Comparison of ENCODE assay signal across 14 cellular contexts in genomic region chr12:53966385-53967133, GRCh38. TPM values are rescaled to one million over a fixed set of nuclear protein-coding genes. Genes with fewer than 3 reads are reported as not detected.
DNase-seq lines count a peak whose midpoint lies in the region; ATAC-seq lines count a peak whose summit lies in the region.
"Had no signal": no experiment of that assay in that cellular context is flagged by ENCODE, and none has a peak within 500 bp of the region (broad histone marks: within the 10 kb centered on the region; RNA-seq: fewer than 3 reads in every experiment).

No MANE protein-coding gene starts in this region.

- H3K23ac ChIP-seq in trophoblast cell (ENCODE audit: low read length): no peak overlapping the region

- peaks cover 10% of the 10 kb centered on the region for H3K79me1 ChIP-seq in trophoblast cell (ENCODE audit: low read length)

- no peak overlapping the region for H2BK5ac ChIP-seq in trophoblast cell (ENCODE audit: low read depth, low read length, poor library complexity)

- no peak overlapping the region for H3K14ac ChIP-seq in trophoblast cell (ENCODE audit: low read length)

- H3K4ac ChIP-seq in trophoblast cell (ENCODE audit: low read depth, low read length): peak overlapping the region; percentile 27

- H3K4me1 Mint-ChIP-seq in activated naive CD8-positive, alpha-beta T cell treated with anti-CD3 and anti-CD28 coated beads for 36 hours: peaks cover 22% of the 10 kb centered on the region

- WGBS in trophoblast cell (ENCODE audit: extremely low coverage, insufficient coverage, insufficient read length): no CpG with 5 or more reads among the region's 36 CpGs

- H2BK12ac ChIP-seq in trophoblast cell (ENCODE audit: low read length): no peak overlapping the region

- DNase-seq in ELR (ENCODE audit: low read depth) (peak; percentile 58), trophoblast cell (no peak), NCI-H69 (lab: John Stamatoyannopoulos, UW) (no peak)
- DNase-seq in activated naive CD8-positive, alpha-beta T cell treated with anti-CD3 and anti-CD28 coated beads for 36 hours: no peak
- DNase-seq: activated CD4-positive, alpha-beta T cell treated with anti-CD3 and anti-CD28 coated beads for 1 hour; left lung; NCI-H146; Peyer's patch; stimulated activated CD4-positive, alpha-beta T cell treated with anti-CD3 and anti-CD28 coated beads, Interleukin-12 subunit alpha, Interleukin-12 subunit beta, amount 100 ng/mL, for 4 hours had no signal

- peaks cover 84% of the 10 kb centered on the region for H3K27me3 ChIP-seq in trophoblast cell (ENCODE audit: insufficient read depth, low read length)

- peak overlapping the region; percentile 42 for H4K91ac ChIP-seq in trophoblast cell (ENCODE audit: low read depth, low read length)

- peaks cover 99% of the 10 kb centered on the region for H3K27me3 Mint-ChIP-seq in activated naive CD8-positive, alpha-beta T cell treated with anti-CD3 and anti-CD28 coated beads for 36 hours

- no peak overlapping the region for H4K12ac ChIP-seq in trophoblast cell (ENCODE audit: low read depth, low read length)

- peak overlapping the region; percentile 12 for H3K18ac ChIP-seq in trophoblast cell (ENCODE audit: low read length)

- ATAC-seq in HG03565 (IDR thresholded peaks at IDR 0.05; ENCODE audit: unreplicated experiment) (no peak), HG02610 (IDR thresholded peaks at IDR 0.05; ENCODE audit: unreplicated experiment) (no peak)
- ATAC-seq: HCT116, left lung had no signal

- H2AFZ ChIP-seq in trophoblast cell (ENCODE audit: insufficient read depth, low read length, poor library complexity): no peak overlapping the region

- H3K4me1 ChIP-seq in trophoblast cell (ENCODE audit: control insufficient read depth in 1 of 2, insufficient read depth in 2 of 2, low read length in 2 of 2): peaks cover 2 to 8% of the 10 kb centered on the region in 2 experiments

- no peaks in the 10 kb centered on the region for H3K9me3 Mint-ChIP-seq in activated naive CD8-positive, alpha-beta T cell treated with anti-CD3 and anti-CD28 coated beads for 36 hours

- no peak overlapping the region for H3K27ac Mint-ChIP-seq in activated naive CD8-positive, alpha-beta T cell treated with anti-CD3 and anti-CD28 coated beads for 36 hours

- H3K36me3 ChIP-seq in trophoblast cell (ENCODE audit: control insufficient read depth in 1 of 2, insufficient read depth in 2 of 2, low read length in 2 of 2): no peaks in the 10 kb centered on the region
- H3K36me3 ChIP-seq: ascending aorta, left lung, Peyer's patch had no signal

- H3K79me2 ChIP-seq in trophoblast cell (ENCODE audit: control insufficient read depth, insufficient read depth, low read length, poor library complexity): no peaks in the 10 kb centered on the region

- H3K4me3 Mint-ChIP-seq in activated naive CD8-positive, alpha-beta T cell treated with anti-CD3 and anti-CD28 coated beads for 36 hours: peak overlapping the region; percentile 38

- peak overlapping the region; percentile 19 for H3K4me2 ChIP-seq in trophoblast cell (ENCODE audit: low read length)

- H3K9ac ChIP-seq in trophoblast cell (ENCODE audit: low read length): peak overlapping the region; percentile 10

- H3K36me3 Mint-ChIP-seq in activated naive CD8-positive, alpha-beta T cell treated with anti-CD3 and anti-CD28 coated beads for 36 hours: peaks cover 5% of the 10 kb centered on the region

- peak overlapping the region; percentile 57 for H3K4me3 ChIP-seq in trophoblast cell (ENCODE audit: low read depth, low read length)
- H3K4me3 ChIP-seq: ascending aorta, left lung, Peyer's patch had no signal

- H3K9me3 ChIP-seq in trophoblast cell (ENCODE audit: insufficient read depth, low read depth, low read length): peaks cover 4% of the 10 kb centered on the region
- H3K9me3 ChIP-seq: ascending aorta, left lung, Peyer's patch had no signal

- no peak overlapping the region for H2AK5ac ChIP-seq in trophoblast cell (ENCODE audit: low read length)

- H2BK120ac ChIP-seq in trophoblast cell (ENCODE audit: insufficient read depth, low read length, poor library complexity): peak overlapping the region; percentile 37

- H3K27ac ChIP-seq in trophoblast cell (ENCODE audit: low read depth, low read length): no peak overlapping the region
- H3K27ac ChIP-seq: ascending aorta, left lung, Peyer's patch had no signal

- no peak overlapping the region for H4K8ac ChIP-seq in trophoblast cell (ENCODE audit: low read depth, low read length)

RNA-seq across cellular contexts. Expression of gene HOXC11, which starts 6.4 kb away (rescaled TPM):
- not detected for total RNA-seq in activated naive CD8-positive, alpha-beta T cell treated with anti-CD3 and anti-CD28 coated beads for 36 hours
- 0.22 and 0.29 TPM in 2 replicates for polyA plus RNA-seq in trophoblast cell (2013)
- total RNA-seq: left lung had no signal
- polyA plus RNA-seq: esophagus had no signal

RNA-seq across cellular contexts. Expression of gene HOTAIR, which starts 8.2 kb away (rescaled TPM):
- total RNA-seq in activated naive CD8-positive, alpha-beta T cell treated with anti-CD3 and anti-CD28 coated beads for 36 hours: not detected
- 1.5 and 1.6 TPM in 2 replicates for polyA plus RNA-seq in trophoblast cell (2013)
- total RNA-seq: ascending aorta, left lung had no signal
- polyA plus RNA-seq: esophagus had no signal

RNA-seq across cellular contexts. Expression of gene HOXC12, which starts 11.9 kb away (rescaled TPM):
- not detected for total RNA-seq in activated naive CD8-positive, alpha-beta T cell treated with anti-CD3 and anti-CD28 coated beads for 36 hours
- 0.07 and 0.11 TPM in 2 replicates for polyA plus RNA-seq in trophoblast cell (2013)
- total RNA-seq: ascending aorta, left lung, Peyer's patch had no signal
- polyA plus RNA-seq: esophagus had no signal

RNA-seq across cellular contexts. Expression of gene HOXC10, which starts 18.4 kb away (rescaled TPM):
- total RNA-seq in activated naive CD8-positive, alpha-beta T cell treated with anti-CD3 and anti-CD28 coated beads for 36 hours: not detected
- polyA plus RNA-seq in trophoblast cell (2013): 0.03 and 0.04 TPM in 2 replicates
- total RNA-seq: ascending aorta, left lung had no signal

RNA-seq across cellular contexts. Expression of gene HOXC13, which starts 27.9 kb away (rescaled TPM):
- total RNA-seq in activated naive CD8-positive, alpha-beta T cell treated with anti-CD3 and anti-CD28 coated beads for 36 hours: not detected
- polyA plus RNA-seq in trophoblast cell (2013): 8.8 and 9.2 TPM in 2 replicates
- total RNA-seq: ascending aorta, left lung, Peyer's patch had no signal
